10 cellular contexts compared by ENCODE assay signal in genomic region chr16:20818929-20819585, GRCh38. TPM values are rescaled to one million over a fixed set of nuclear protein-coding genes. Genes with fewer than 3 reads are reported as not detected.
"Had no signal": no experiment of that assay in that cellular context is flagged by ENCODE, and none has a peak within 500 bp of the region (broad histone marks: within the 10 kb centered on the region; RNA-seq: fewer than 3 reads in every experiment).

No MANE protein-coding gene starts in this region.

- ATAC-seq: GM23338, HepG2 had no signal

- H3K4me3 ChIP-seq: GM23338 had no signal

- H3K4me2 ChIP-seq: GM23338 had no signal

- FAIRE-seq: H1, H54, HepG2 had no signal

- DNase-seq: H9, HCEC 1CT, HFFc6, KG1 had no signal

- H2AFZ ChIP-seq: GM23338 had no signal

- H3K27ac ChIP-seq: HL-60 had no signal

RNA-seq across cellular contexts. Expression of gene REXO5, which starts 12.7 kb away (rescaled TPM):
- polyA plus RNA-seq: IgD-negative memory B cell had no signal
